In genomic region chr1:61201035-61201434, GRCh38 we compare ENCODE assay signal across 29 cellular contexts.
"Had no signal": no experiment of that assay in that cellular context is flagged by ENCODE, and none has a peak within 500 bp of the region (broad histone marks: within the 10 kb centered on the region; RNA-seq: fewer than 3 reads in every experiment).

No MANE protein-coding gene starts in this region.

- H3K9me3 ChIP-seq: left lung, lower lobe of right lung, neutrophil, right atrium auricular region, right lobe of liver, stomach, testis, tibial artery, upper lobe of right lung had no signal

- H3K4me1 ChIP-seq: lower lobe of right lung, neural progenitor cell, upper lobe of right lung had no signal

- DNase-seq: hippocampal formation; kidney; left colon; left lung; lower lobe of right lung; mammary epithelial cell; mesenchymal stem cell; naive B cell; natural killer cell; nephron progenitor cell; occipital lobe; right lobe of liver; stimulated activated CD4-positive, alpha-beta T cell treated with anti-CD3 and anti-CD28 coated beads, Interleukin-1b, Interleukin-23, amount 100 ng/mL, for 48 hours; stimulated activated CD4-positive, alpha-beta T cell treated with anti-CD3 and anti-CD28 coated beads, Interleukin-2, amount 100 ng/mL, for 48 hours; stimulated activated CD4-positive, alpha-beta T cell treated with anti-CD3 and anti-CD28 coated beads, Interleukin-4, amount 100 ng/mL, for 4 hours; stimulated activated CD8-positive, alpha-beta memory T cell treated with anti-CD3 and anti-CD28 coated beads, Interleukin-4, amount 100 ng/mL, for 48 hours; stimulated activated naive CD8-positive, alpha-beta T cell treated with anti-CD3 and anti-CD28 coated beads, Interleukin-15, Interleukin-2, amounts not matched to agents 100 U/mL and 50 U/mL, for 24 hours; stomach; testis; tibial artery; trophoblast cell; upper lobe of right lung had no signal

- H3K4me1 Mint-ChIP-seq: naive B cell; natural killer cell; stimulated activated memory B cell treated with anti-CD40 and anti-IgM and Interleukin-4, amounts not matched to agents 10 μg/mL and 1 μg/mL and 100 μg/mL, for 72 hours had no signal

- H3K9me3 Mint-ChIP-seq: naive B cell; natural killer cell; nephron progenitor cell; neural progenitor cell; stimulated activated memory B cell treated with anti-CD40 and anti-IgM and Interleukin-4, amounts not matched to agents 10 μg/mL and 1 μg/mL and 100 μg/mL, for 72 hours had no signal

- H3K27ac ChIP-seq: left lung, lower lobe of right lung, neural progenitor cell, neutrophil, right atrium auricular region, stomach, testis, tibial artery, upper lobe of right lung had no signal

- H3K27me3 ChIP-seq: left lung, neural progenitor cell, neutrophil, right atrium auricular region, right lobe of liver, stomach, testis, tibial artery, upper lobe of right lung had no signal

- H3K36me3 Mint-ChIP-seq: naive B cell; natural killer cell; neural progenitor cell; stimulated activated memory B cell treated with anti-CD40 and anti-IgM and Interleukin-4, amounts not matched to agents 10 μg/mL and 1 μg/mL and 100 μg/mL, for 72 hours had no signal

- FAIRE-seq: kidney, urothelium cell line had no signal

- H3K36me3 ChIP-seq: left lung, lower lobe of right lung, neural progenitor cell, neutrophil, right atrium auricular region, right lobe of liver, stomach, tibial artery, upper lobe of right lung had no signal

- H3K4me3 ChIP-seq: left lung, lower lobe of right lung, neural progenitor cell, right atrium auricular region, right lobe of liver, smooth muscle cell, stomach, testis, tibial artery, upper lobe of right lung had no signal

- H3K27ac Mint-ChIP-seq: naive B cell; natural killer cell; nephron progenitor cell; neural progenitor cell; progenitor cell of endocrine pancreas; stimulated activated memory B cell treated with anti-CD40 and anti-IgM and Interleukin-4, amounts not matched to agents 10 μg/mL and 1 μg/mL and 100 μg/mL, for 72 hours had no signal

- H3K4me3 Mint-ChIP-seq: naive B cell; natural killer cell; nephron progenitor cell; neural progenitor cell; stimulated activated memory B cell treated with anti-CD40 and anti-IgM and Interleukin-4, amounts not matched to agents 10 μg/mL and 1 μg/mL and 100 μg/mL, for 72 hours had no signal

- ATAC-seq: left colon; left lung; lower lobe of right lung; natural killer cell; right lobe of liver; stimulated activated memory B cell treated with anti-CD40 and anti-IgM and Interleukin-4, amounts not matched to agents 10 μg/mL and 1 μg/mL and 100 μg/mL, for 72 hours; stimulated activated naive CD8-positive, alpha-beta T cell treated with anti-CD3 and anti-CD28 coated beads, Interleukin-15, Interleukin-2, amounts not matched to agents 100 U/mL and 50 U/mL, for 24 hours; upper lobe of right lung had no signal
